8 cellular contexts compared by ENCODE assay signal in the genomic region with DNA sequence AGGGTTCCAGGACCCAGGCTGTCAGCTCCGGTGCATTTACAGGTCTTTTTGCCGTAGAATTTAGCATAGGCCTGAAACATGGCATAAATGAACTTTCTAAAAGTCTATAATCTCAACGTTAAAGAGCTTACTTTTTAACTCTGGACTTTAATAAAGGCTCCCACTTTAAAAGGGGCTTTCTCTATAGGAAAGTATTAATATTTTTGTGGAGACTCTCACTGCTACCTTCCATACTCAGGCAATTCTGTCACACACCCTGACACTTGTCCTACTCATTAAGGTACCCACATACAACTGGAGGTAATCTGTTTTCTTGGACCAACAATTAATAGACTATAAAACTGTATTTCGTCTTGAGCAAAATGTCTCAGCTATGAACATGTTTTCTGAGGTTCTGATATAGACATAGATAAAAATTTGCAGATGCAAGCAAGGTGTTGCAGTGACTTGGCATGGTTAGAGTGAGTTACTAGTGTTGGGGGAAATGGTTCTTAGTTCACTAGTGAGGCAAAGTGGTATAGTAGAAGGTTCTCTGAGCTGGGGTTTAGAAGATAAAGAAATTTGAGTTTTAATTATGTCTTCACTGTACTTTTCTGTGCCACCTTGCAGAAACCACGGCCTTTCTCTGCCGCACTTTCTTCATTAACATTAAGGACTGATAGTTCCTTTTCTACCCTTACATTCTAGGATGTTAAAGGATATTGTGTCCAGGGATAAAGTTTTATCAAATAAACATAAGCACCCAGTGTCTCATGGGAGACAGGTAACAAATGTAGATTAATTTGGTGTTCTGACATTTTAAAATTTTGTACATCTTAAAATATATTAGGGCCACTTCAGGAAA. TPM values are rescaled to one million over a fixed set of nuclear protein-coding genes. Genes with fewer than 3 reads are reported as not detected.
DNase-seq lines count a peak whose midpoint lies in the region; TF ChIP-seq lines count a peak whose summit lies in the region.

No MANE protein-coding gene starts in this region.

- H3K4me1 ChIP-seq in OCI-LY7 (ENCODE audit: insufficient read depth, low read length, poor library complexity, severe bottlenecking) = peaks cover 14% of the 10 kb centered on the region

- H3K4me1 Mint-ChIP-seq in Calu3 (ENCODE audit: low read depth, unreplicated experiment) = peaks cover 35% of the 10 kb centered on the region
- peaks cover 4% of the 10 kb centered on the region for H3K4me1 Mint-ChIP-seq in endothelial cell (ENCODE audit: unreplicated experiment)
- H3K4me1 Mint-ChIP-seq in osteocyte (ENCODE audit: unreplicated experiment) = peaks cover 8% of the 10 kb centered on the region

- H3K4me3 Mint-ChIP-seq in Calu3 (ENCODE audit: low read depth, unreplicated experiment) = peak overlapping the region; percentile 94
- H3K4me3 Mint-ChIP-seq in endothelial cell (ENCODE audit: unreplicated experiment) = peak overlapping the region; percentile 86
- peak overlapping the region; percentile 76 for H3K4me3 Mint-ChIP-seq in osteocyte (ENCODE audit: unreplicated experiment)

- H3K27ac ChIP-seq in OCI-LY7 (ENCODE audit: low read depth, low read length, poor library complexity, severe bottlenecking) = no peak overlapping the region

- H3K4me3 ChIP-seq in OCI-LY7 (ENCODE audit: low read depth, low read length, poor library complexity, severe bottlenecking) = peak overlapping the region; percentile 77

- CTCF ChIA-PET in Calu3 (lab: Charles Lee) (interaction anchor here (0.6 to 1.2 kb wide), 4 partner anchors 16 to 966 kb away, joined by 3 to 5 read pairs (median 4); no protein-coding TSS in a partner anchor), OCI-LY7 (lab: Charles Lee; ENCODE audit: unreplicated experiment) (no interaction called here)

- TF ChIP-seq CTCF in Calu3 (IDR thresholded peaks at IDR 0.05; ENCODE audit: unreplicated experiment) = no peak
- TF ChIP-seq CTCF in OCI-LY7 (conservative IDR thresholded peaks at IDR 0.05; ENCODE audit: low read length) = no peak
- TF ChIP-seq CTCF in endothelial cell (IDR thresholded peaks at IDR 0.05; ENCODE audit: unreplicated experiment) = no peak
- no peak for TF ChIP-seq CTCF in osteocyte (IDR thresholded peaks at IDR 0.05)

- no peaks in the 10 kb centered on the region for H4K20me1 ChIP-seq in OCI-LY7 (ENCODE audit: insufficient read depth, low read length)

- peak overlapping the region; percentile 95 for H3K27ac Mint-ChIP-seq in Calu3 (ENCODE audit: unreplicated experiment)
- H3K27ac Mint-ChIP-seq in endothelial cell (ENCODE audit: unreplicated experiment) = peak overlapping the region; percentile 86
- peak overlapping the region; percentile 90 for H3K27ac Mint-ChIP-seq in osteocyte (ENCODE audit: unreplicated experiment)

- H3K9me3 Mint-ChIP-seq in Calu3 (ENCODE audit: low read depth, unreplicated experiment) (no peaks in the 10 kb centered on the region), endothelial cell (ENCODE audit: unreplicated experiment) (no peaks in the 10 kb centered on the region), osteocyte (ENCODE audit: unreplicated experiment) (no peaks in the 10 kb centered on the region)

- POLR2A ChIA-PET in OCI-LY7 (lab: Charles Lee) = interaction anchor here (0.5 to 1.2 kb wide), 2 partner anchors 46 to 68 kb away, joined by 3 to 4 read pairs; no protein-coding TSS in a partner anchor

- intact Hi-C loops in Calu3 (cut with micrococcal nuclease; ENCODE audit: unreplicated experiment) (loop anchor here (2.0 to 10.0 kb wide), 3 partner anchors 57 to 121 kb away; a partner anchor contains a TSS), OCI-LY7 (cut with micrococcal nuclease; ENCODE audit: unreplicated experiment) (loop anchor here (2.0 kb wide), 1 partner anchor 57 kb away; no protein-coding TSS in a partner anchor)

- no peaks in the 10 kb centered on the region for H3K9me2 ChIP-seq in OCI-LY7 (ENCODE audit: insufficient read depth, low read length)

- H2AFZ ChIP-seq in OCI-LY7 (ENCODE audit: low read length) = peak overlapping the region; percentile 75; the same call in 1 of the 2 replicates

- TSS peak; percentile 76 for BruUV-seq in Calu3 (replicated peaks; lab: Mats Ljungman, UMichigan)
- BruUV-seq in OCI-LY7 (replicated peaks; lab: Mats Ljungman, UMichigan) = no TSS peak

- H3K36me3 Mint-ChIP-seq in Calu3 (ENCODE audit: insufficient read depth, unreplicated experiment) (peaks cover 35% of the 10 kb centered on the region), endothelial cell (ENCODE audit: low read depth, unreplicated experiment) (no peaks in the 10 kb centered on the region), osteocyte (ENCODE audit: unreplicated experiment) (no peaks in the 10 kb centered on the region)

- H3K79me2 ChIP-seq in OCI-LY7 (ENCODE audit: insufficient read depth, low read depth, low read length) = no peaks in the 10 kb centered on the region

- H3K27me3 Mint-ChIP-seq in Calu3 (ENCODE audit: unreplicated experiment) = no peaks in the 10 kb centered on the region
- H3K27me3 Mint-ChIP-seq in endothelial cell (ENCODE audit: unreplicated experiment) = peaks cover 8% of the 10 kb centered on the region
- no peaks in the 10 kb centered on the region for H3K27me3 Mint-ChIP-seq in osteocyte (ENCODE audit: unreplicated experiment)

- peak overlapping the region; percentile 70 for H3K4me2 ChIP-seq in OCI-LY7 (ENCODE audit: low read length)

- H3K9me3 ChIP-seq in OCI-LY7 (ENCODE audit: low read length) = no peaks in the 10 kb centered on the region

- no peaks in the 10 kb centered on the region for H3K36me3 ChIP-seq in OCI-LY7 (ENCODE audit: insufficient read depth, low read length)

- DNase-seq in Calu3 (no peak), OCI-LY7 (ENCODE audit: low spot score) (no peak), endothelial cell (ENCODE audit: low spot score) (no peak), osteocyte (ENCODE audit: extremely low spot score, unreplicated experiment) (no peak), DMS53 treated with DMSO at 0.1 percent for 48 hours (lab: John Stamatoyannopoulos, UW; ENCODE audit: unreplicated experiment) (no peak), CD1c-positive myeloid dendritic cell (ENCODE audit: extremely low spot score) (no peak), SKM-1 treated with dmso at 0.1 percent for 144 hours (lab: John Stamatoyannopoulos, UW; ENCODE audit: unreplicated experiment) (no peak), foreskin melanocyte (no peak)

RNA-seq across cellular contexts. Expression of a gene that starts 10.8 kb away (rescaled TPM):
- 4.9 and 6.2 TPM in 2 replicates for total RNA-seq in Calu3 (2022)
- not detected in 2 replicates for total RNA-seq in OCI-LY7 (2014; rRNA removed; shearing (Covaris generic))
- 0.13 and 0.59 TPM in 2 replicates for total RNA-seq in OCI-LY7 (2022)
- total RNA-seq in endothelial cell (ENCODE audit: unreplicated experiment) = 3.9 TPM
- total RNA-seq in osteocyte = 1.4 and 1.8 TPM in 2 replicates
